16 cellular contexts compared by ENCODE assay signal in the genomic region with DNA sequence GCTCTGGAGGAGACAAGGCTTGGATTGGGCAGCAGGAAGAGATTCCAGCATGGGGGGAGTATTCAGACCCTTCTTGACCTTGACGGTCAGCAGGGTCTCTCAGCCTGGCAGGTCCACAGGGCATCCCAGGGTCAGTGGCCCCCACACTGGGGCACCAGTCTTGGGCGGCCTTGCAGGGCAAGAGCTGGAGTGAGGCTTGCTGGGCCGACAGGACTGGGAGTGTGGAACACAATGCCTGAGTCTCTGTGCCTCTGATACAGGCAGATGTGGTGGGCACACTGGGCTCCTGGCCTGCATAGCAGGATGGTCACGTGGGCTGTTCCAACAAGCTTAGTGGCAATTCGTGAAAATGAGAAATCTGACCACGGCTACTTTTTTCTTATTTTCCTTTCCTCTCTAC.
DNase-seq lines count a peak whose midpoint lies in the region; ATAC-seq and TF ChIP-seq lines count a peak whose summit lies in the region.
"Had no signal": no experiment of that assay in that cellular context is flagged by ENCODE, and none has a peak within 500 bp of the region (broad histone marks: within the 10 kb centered on the region; RNA-seq: fewer than 3 reads in every experiment).

No MANE protein-coding gene starts in this region.

- no peak overlapping the region for H3K4me2 ChIP-seq in H9 (ENCODE audit: insufficient read depth, insufficient read length, low read length)
- H3K4me2 ChIP-seq in trophoblast cell (ENCODE audit: low read length), result no peak overlapping the region

- H3K79me1 ChIP-seq in H9 (ENCODE audit: insufficient read depth, low read depth, low read length, poor library complexity, severe bottlenecking) (no peaks in the 10 kb centered on the region), trophoblast cell (ENCODE audit: low read length) (peaks cover 21% of the 10 kb centered on the region)

- no peak overlapping the region for H3K4me3 ChIP-seq in trophoblast cell (ENCODE audit: low read depth, low read length)

- H4K5ac ChIP-seq in H9 (ENCODE audit: insufficient read length, low read depth, low read length), result no peak overlapping the region

- H3K4me3 Mint-ChIP-seq in activated naive CD4-positive, alpha-beta T cell treated with anti-CD3 and anti-CD28 coated beads, Interleukin-2, amount 10 ng/mL, durations not matched to agents 7 days and 5 days, result no peak overlapping the region
- no peak overlapping the region for H3K4me3 Mint-ChIP-seq in H9
- H3K4me3 Mint-ChIP-seq: B cell had no signal

- H3K4ac ChIP-seq in H9 (ENCODE audit: low read depth, low read length) (no peak overlapping the region), trophoblast cell (ENCODE audit: low read depth, low read length) (no peak overlapping the region)

- no peaks in the 10 kb centered on the region for H3K9me3 Mint-ChIP-seq in activated naive CD4-positive, alpha-beta T cell treated with anti-CD3 and anti-CD28 coated beads, Interleukin-2, amount 10 ng/mL, durations not matched to agents 7 days and 5 days
- peaks cover 0 to 2% of the 10 kb centered on the region in 2 experiments; a peak in 1 of 5 replicates for H3K9me3 Mint-ChIP-seq in H9
- H3K9me3 Mint-ChIP-seq in activated naive CD4-positive, alpha-beta T cell treated with anti-CD3 and anti-CD28 coated beads, Interleukin-2, amount 50 U/mL, for 72 hours, result no peaks in the 10 kb centered on the region
- H3K9me3 Mint-ChIP-seq: CD8-positive, alpha-beta T cell had no signal

- H2BK120ac ChIP-seq in H9 (ENCODE audit: low read depth, low read length, poor library complexity, severe bottlenecking) (no peak overlapping the region), trophoblast cell (ENCODE audit: insufficient read depth, low read length, poor library complexity) (no peak overlapping the region)

- H3K14ac ChIP-seq in H9 (ENCODE audit: insufficient read depth, low read length) (peak overlapping the region; percentile 54; the same call in 1 of the 2 replicates), trophoblast cell (ENCODE audit: low read length) (no peak overlapping the region)

- no peaks in the 10 kb centered on the region for H3K79me2 ChIP-seq in H9 (ENCODE audit: insufficient read depth, low read length)
- no peaks in the 10 kb centered on the region for H3K79me2 ChIP-seq in trophoblast cell (ENCODE audit: control insufficient read depth, insufficient read depth, low read length, poor library complexity)

- H3K23me2 ChIP-seq in H9 (ENCODE audit: insufficient read length, low read depth, low read length, poor library complexity, severe bottlenecking), result no peaks in the 10 kb centered on the region

- H3K27me3 Mint-ChIP-seq in activated naive CD4-positive, alpha-beta T cell treated with anti-CD3 and anti-CD28 coated beads, Interleukin-2, amount 10 ng/mL, durations not matched to agents 7 days and 5 days, result no peaks in the 10 kb centered on the region
- peaks cover 4% of the 10 kb centered on the region; the same call in 1 of the 2 replicates for H3K27me3 Mint-ChIP-seq in H9 (ENCODE audit: low read depth)
- H3K27me3 Mint-ChIP-seq: B cell, IgD-negative memory B cell had no signal

- no peak for DNase-seq in activated naive CD4-positive, alpha-beta T cell treated with anti-CD3 and anti-CD28 coated beads, Interleukin-2, amount 10 ng/mL, durations not matched to agents 7 days and 5 days
- no peak for DNase-seq in activated naive CD4-positive, alpha-beta T cell treated with Interleukin-2 at 50 U/mL for 16 hours
- DNase-seq in H9, result no peak
- DNase-seq in activated naive CD4-positive, alpha-beta T cell treated with anti-CD3 and anti-CD28 coated beads, Interleukin-2, amount 50 U/mL, for 72 hours (ENCODE audit: low spot score in 2 of 2), result no peak
- no peak for DNase-seq in trophoblast cell
- DNase-seq in HPDE6-E6E7 (ENCODE audit: extremely low spot score), result no peak
- no peak for DNase-seq in COLO829 (ENCODE audit: low spot score)
- DNase-seq: CD8-positive, alpha-beta T cell; DMS79; NCI-H1105 treated with DMSO at 0.1 percent for 48 hours; NCI-H187; NCI-H226; NCI-H524 treated with DMSO at 0.1 percent for 48 hours had no signal

- WGBS in H9 (ENCODE audit: extremely low coverage, insufficient read length, low lambda C conversion rate), result no CpG with 5 or more reads among the region's 6 CpGs
- no CpG with 5 or more reads among the region's 6 CpGs for WGBS in trophoblast cell (ENCODE audit: extremely low coverage, insufficient coverage, insufficient read length)

- no peak overlapping the region for H4K91ac ChIP-seq in H9 (ENCODE audit: insufficient read length, low read depth, low read length)
- H4K91ac ChIP-seq in trophoblast cell (ENCODE audit: low read depth, low read length), result peak overlapping the region; percentile 0

- ATAC-seq in activated naive CD4-positive, alpha-beta T cell treated with anti-CD3 and anti-CD28 coated beads, Interleukin-2, amount 50 U/mL, for 72 hours, result no peak
- ATAC-seq: CD8-positive, alpha-beta T cell; Panc1 had no signal

- H3K36me3 ChIP-seq in trophoblast cell (ENCODE audit: control insufficient read depth in 1 of 2, insufficient read depth in 2 of 2, low read length in 2 of 2), result no peaks in the 10 kb centered on the region

- H3K27ac ChIP-seq in H9 (ENCODE audit: insufficient read length, low read depth, low read length) (no peak overlapping the region), trophoblast cell (ENCODE audit: low read depth, low read length) (no peak overlapping the region)

- H3K27me3 ChIP-seq in H9 (ENCODE audit: insufficient read depth, low read length) (no peaks in the 10 kb centered on the region; the same call in 1 of the 2 replicates), trophoblast cell (ENCODE audit: insufficient read depth, low read length) (no peaks in the 10 kb centered on the region)

- no peak overlapping the region for H3K9ac ChIP-seq in H9 (ENCODE audit: extremely low read depth, insufficient read length, low read length)
- H3K9ac ChIP-seq in trophoblast cell (ENCODE audit: low read length), result no peak overlapping the region

- no peak overlapping the region for H2AK5ac ChIP-seq in H9 (ENCODE audit: insufficient read length, low read length)
- H2AK5ac ChIP-seq in trophoblast cell (ENCODE audit: low read length), result no peak overlapping the region

- no peak overlapping the region for H3K18ac ChIP-seq in H9 (ENCODE audit: insufficient read length, low read depth, low read length)
- no peak overlapping the region for H3K18ac ChIP-seq in trophoblast cell (ENCODE audit: low read length)

- H2BK12ac ChIP-seq in H9 (ENCODE audit: insufficient read length, low read depth, low read length) (no peak overlapping the region), trophoblast cell (ENCODE audit: low read length) (peak overlapping the region; percentile 42)

- no peak overlapping the region for H3K56ac ChIP-seq in H9 (ENCODE audit: insufficient read length, low read depth, low read length)

- CTCF ChIA-PET in activated naive CD4-positive, alpha-beta T cell treated with anti-CD3 and anti-CD28 coated beads, Interleukin-2, amount 10 ng/mL, durations not matched to agents 7 days and 5 days (lab: Charles Lee), result no interaction called here

- no peak overlapping the region for H2BK15ac ChIP-seq in H9 (ENCODE audit: low read depth, low read length)

- no peak overlapping the region for H2BK20ac ChIP-seq in H9 (ENCODE audit: low read depth, low read length, poor library complexity, severe bottlenecking)

- no peak overlapping the region for H4K8ac ChIP-seq in H9 (replicated peaks; ENCODE audit: insufficient read length, low read depth, low read length)
- H4K8ac ChIP-seq in trophoblast cell (ENCODE audit: low read depth, low read length), result no peak overlapping the region

- no peak for TF ChIP-seq CTCF in H9 (conservative IDR thresholded peaks at IDR 0.05)

- H3K4me1 ChIP-seq in H9 (ENCODE audit: insufficient read depth, low read length), result no peaks in the 10 kb centered on the region
- H3K4me1 ChIP-seq in trophoblast cell (ENCODE audit: control insufficient read depth in 1 of 2, insufficient read depth in 2 of 2, low read length in 2 of 2), result peaks cover 26 to 28% of the 10 kb centered on the region in 2 experiments

- no peaks in the 10 kb centered on the region for H3K9me3 ChIP-seq in H9 (ENCODE audit: control insufficient read depth, low read depth, low read length)
- H3K9me3 ChIP-seq in trophoblast cell (ENCODE audit: insufficient read depth, low read depth, low read length), result peaks cover 4% of the 10 kb centered on the region

- H4K12ac ChIP-seq in trophoblast cell (ENCODE audit: low read depth, low read length), result no peak overlapping the region

- no peak overlapping the region for H3T11ph ChIP-seq in H9 (ENCODE audit: low read length)

- peak overlapping the region; percentile 42 for H3K27ac Mint-ChIP-seq in activated naive CD4-positive, alpha-beta T cell treated with anti-CD3 and anti-CD28 coated beads, Interleukin-2, amount 10 ng/mL, durations not matched to agents 7 days and 5 days
- H3K27ac Mint-ChIP-seq in H9, result no peak overlapping the region; a peak in 2 of 7 replicates
- H3K27ac Mint-ChIP-seq in activated naive CD4-positive, alpha-beta T cell treated with anti-CD3 and anti-CD28 coated beads, Interleukin-2, amount 50 U/mL, for 72 hours, result peak overlapping the region; percentile 83 to 91
- H3K27ac Mint-ChIP-seq: B cell, IgD-negative memory B cell had no signal

- H2BK5ac ChIP-seq in H9 (ENCODE audit: insufficient read length, low read length) (no peak overlapping the region), trophoblast cell (ENCODE audit: low read depth, low read length, poor library complexity) (no peak overlapping the region)

- H2AFZ ChIP-seq in H9 (ENCODE audit: low read length) (no peak overlapping the region), trophoblast cell (ENCODE audit: insufficient read depth, low read length, poor library complexity) (no peak overlapping the region)

- H3K36me3 Mint-ChIP-seq in activated naive CD4-positive, alpha-beta T cell treated with anti-CD3 and anti-CD28 coated beads, Interleukin-2, amount 10 ng/mL, durations not matched to agents 7 days and 5 days, result no peaks in the 10 kb centered on the region
- peaks cover 0 to 2% (median 0%) of the 10 kb centered on the region in 3 experiments; a peak in 2 of 7 replicates for H3K36me3 Mint-ChIP-seq in H9 (ENCODE audit: insufficient read depth in 1 of 3, low read depth in 3 of 3)
- H3K36me3 Mint-ChIP-seq in activated naive CD4-positive, alpha-beta T cell treated with anti-CD3 and anti-CD28 coated beads, Interleukin-2, amount 50 U/mL, for 72 hours, result peaks cover 0 to 4% of the 10 kb centered on the region in 2 donors
- H3K36me3 Mint-ChIP-seq: CD8-positive, alpha-beta T cell; IgD-negative memory B cell had no signal

- no peaks in the 10 kb centered on the region for H4K20me1 ChIP-seq in H9 (ENCODE audit: control insufficient read depth, insufficient read depth, insufficient read length)

- H3K4me1 Mint-ChIP-seq in activated naive CD4-positive, alpha-beta T cell treated with anti-CD3 and anti-CD28 coated beads, Interleukin-2, amount 10 ng/mL, durations not matched to agents 7 days and 5 days, result peaks cover 45% of the 10 kb centered on the region
- H3K4me1 Mint-ChIP-seq in H9, result peaks cover 4 to 7% of the 10 kb centered on the region in 2 experiments
- H3K4me1 Mint-ChIP-seq: B cell had no signal

- H3K23ac ChIP-seq in H9 (ENCODE audit: insufficient read length, low read depth, low read length) (no peak overlapping the region), trophoblast cell (ENCODE audit: low read length) (no peak overlapping the region)

Comparison
In these comparisons a context has a peak if more than half of its experiments do, and no peak if none do; other contexts are left out.
1. H3K27ac Mint-ChIP-seq: peak in activated naive CD4-positive, alpha-beta T cell treated with anti-CD3 and anti-CD28 coated beads, Interleukin-2, amount 10 ng/mL, durations not matched to agents 7 days and 5 days (single experiment) and activated naive CD4-positive, alpha-beta T cell treated with anti-CD3 and anti-CD28 coated beads, Interleukin-2, amount 50 U/mL, for 72 hours (2 of 2); none in H9 (0 of 3).